Comparison of ENCODE assay signal across 33 cellular contexts in genomic region chr7:27220440-27220955, GRCh38. TPM values are rescaled to one million over a fixed set of nuclear protein-coding genes. Genes with fewer than 3 reads are reported as not detected.
DNase-seq lines count a peak whose midpoint lies in the region; ATAC-seq and TF ChIP-seq lines count a peak whose summit lies in the region.
"Had no signal": no experiment of that assay in that cellular context is flagged by ENCODE, and none has a peak within 500 bp of the region (broad histone marks: within the 10 kb centered on the region; RNA-seq: fewer than 3 reads in every experiment).

No MANE protein-coding gene starts in this region.

- H3K27ac ChIP-seq in GM23338 (ENCODE audit: low read depth), result no peak overlapping the region
- H3K27ac ChIP-seq in osteoblast (ENCODE audit: low read depth, low read length), result no peak overlapping the region
- no peak overlapping the region for H3K27ac ChIP-seq in esophagus muscularis mucosa (replicated peaks in 1 of 4)
- H3K27ac ChIP-seq: ascending aorta, C4-2B, HL-60, Peyer's patch, SJSA1 had no signal

- H3K9me2 ChIP-seq in GM23338 (ENCODE audit: insufficient read depth), result no peaks in the 10 kb centered on the region

- WGBS in esophagus muscularis mucosa, result 28% methylated on average over 31 of the region's 45 CpGs

- no peaks in the 10 kb centered on the region; the same call in 2 of the 3 replicates for H3K36me3 Mint-ChIP-seq in GM23338 (ENCODE audit: low read depth)
- H3K36me3 Mint-ChIP-seq in activated B cell treated with CpG ODN at 0.5 μM for 24 hours (ENCODE audit: low read depth), result no peaks in the 10 kb centered on the region
- H3K36me3 Mint-ChIP-seq: activated naive CD8-positive, alpha-beta T cell had no signal

- peaks cover 18% of the 10 kb centered on the region; the same call in 1 of the 2 replicates for H3F3A ChIP-seq in GM23338 (replicated peaks; ENCODE audit: low read depth)

- H3K27me3 ChIP-seq in GM23338 (ENCODE audit: insufficient read depth), result peaks cover 100% of the 10 kb centered on the region
- H3K27me3 ChIP-seq in osteoblast (ENCODE audit: insufficient read depth, low read length), result peaks cover 26% of the 10 kb centered on the region
- peaks cover 0 to 98% (median 44%) of the 10 kb centered on the region in 4 donors for H3K27me3 ChIP-seq in esophagus muscularis mucosa
- H3K27me3 ChIP-seq: SJSA1 had no signal

- peak overlapping the region; percentile 42 for H3K4me3 ChIP-seq in GM23338
- H3K4me3 ChIP-seq in osteoblast (ENCODE audit: insufficient read depth, low read length), result no peak overlapping the region
- H3K4me3 ChIP-seq in esophagus muscularis mucosa, result peak overlapping the region in 2 of 4 donors; percentile 9 to 14
- H3K4me3 ChIP-seq: ascending aorta, Peyer's patch, SJSA1, smooth muscle cell had no signal

- no peak overlapping the region for H2AFZ ChIP-seq in GM23338
- no peak overlapping the region for H2AFZ ChIP-seq in osteoblast (ENCODE audit: low read length)

- H3K4me3 Mint-ChIP-seq in GM23338 (0 out of 3 replicates have a peak overlapping the region, but pooled peaks have one; percentile 28), activated B cell treated with CpG ODN at 0.5 μM for 24 hours (peak overlapping the region; percentile 48)
- H3K4me3 Mint-ChIP-seq: activated CD4-positive, alpha-beta T cell treated with anti-CD3 and anti-CD28 coated beads, Interleukin-2, amount 10 ng/mL, durations not matched to agents 7 days and 5 days had no signal

- POLR2A ChIA-PET in activated B cell treated with CpG ODN at 0.5 μM for 24 hours (lab: Charles Lee), result no interaction called here

- H4K20me1 ChIP-seq in GM23338 (replicated peaks; ENCODE audit: insufficient read depth), result peaks cover 19% of the 10 kb centered on the region
- H4K20me1 ChIP-seq in osteoblast (ENCODE audit: insufficient read depth, low read length), result no peaks in the 10 kb centered on the region

- no peak for TF ChIP-seq POLR2A in esophagus muscularis mucosa (IDR thresholded peaks at IDR 0.05; ENCODE audit: low read depth)

- no peak for DNase-seq in GM23338 (ENCODE audit: low spot score)
- no peak for DNase-seq in activated B cell treated with CpG ODN at 0.5 μM for 24 hours
- DNase-seq in left kidney (ENCODE audit: low read depth, low spot score), result peak; percentile 32
- peak; percentile 68 for DNase-seq in osteoblast (ENCODE audit: insufficient read length, low spot score, missing footprints)
- DNase-seq in esophagus muscularis mucosa (ENCODE audit: extremely low spot score), result no peak
- DNase-seq: activated CD4-positive, alpha-beta T cell treated with anti-CD3 and anti-CD28 coated beads, Interleukin-2, amount 10 ng/mL, durations not matched to agents 7 days and 5 days; Calu3; central memory CD4-positive, alpha-beta T cell; DND-41; glutamatergic neuron; NCI-H187; NCI-H2171 treated with DMSO at 0.1 percent for 48 hours; NCI-H524 treated with DMSO at 0.1 percent for 48 hours; stimulated activated CD4-positive, alpha-beta T cell treated with anti-CD3 and anti-CD28 coated beads, Interleukin-2, amount 100 ng/mL, for 48 hours; stimulated activated naive CD4-positive, alpha-beta T cell had no signal

- intact Hi-C loops in activated B cell treated with CpG ODN at 0.5 μM for 24 hours (cut with micrococcal nuclease), result no loop called here
- intact Hi-C loops in esophagus muscularis mucosa (cut with DNase I), result no loop called here

- H3K4me1 Mint-ChIP-seq in GM23338 (peaks cover 24% of the 10 kb centered on the region), activated B cell treated with CpG ODN at 0.5 μM for 24 hours (peaks cover 16% of the 10 kb centered on the region)

- H3K36me3 ChIP-seq in GM23338 (ENCODE audit: insufficient read depth) (no peaks in the 10 kb centered on the region), osteoblast (ENCODE audit: insufficient read depth, low read length) (no peaks in the 10 kb centered on the region), esophagus muscularis mucosa (no peaks in the 10 kb centered on the region)
- H3K36me3 ChIP-seq: ascending aorta, Peyer's patch, SJSA1 had no signal

- H3K9me3 ChIP-seq in osteoblast (ENCODE audit: low read depth, low read length) (no peaks in the 10 kb centered on the region), esophagus muscularis mucosa (no peaks in the 10 kb centered on the region)
- H3K9me3 ChIP-seq: ascending aorta, Peyer's patch, SJSA1 had no signal

- no peak for TF ChIP-seq CTCF in GM23338 (conservative IDR thresholded peaks at IDR 0.05; ENCODE audit: low read depth in 2 of 2)
- TF ChIP-seq CTCF in activated B cell treated with CpG ODN at 0.5 μM for 24 hours (IDR thresholded peaks at IDR 0.05), result no peak
- TF ChIP-seq CTCF in osteoblast (IDR thresholded peaks at IDR 0.05; ENCODE audit: extremely low read depth, low read depth, low read length), result no peak
- TF ChIP-seq CTCF in esophagus muscularis mucosa (IDR thresholded peaks at IDR 0.05), result no peak

- CTCF ChIA-PET in activated B cell treated with CpG ODN at 0.5 μM for 24 hours (lab: Charles Lee), result interaction anchor here (0.9 kb wide), 1 partner anchor 19 kb away, joined by 3 read pairs; no protein-coding TSS in a partner anchor

- TF ChIP-seq EP300 in esophagus muscularis mucosa (IDR thresholded peaks at IDR 0.05), result no peak

- peaks cover 53% of the 10 kb centered on the region for H3K4me1 ChIP-seq in GM23338 (ENCODE audit: insufficient read depth)
- no peaks in the 10 kb centered on the region for H3K4me1 ChIP-seq in osteoblast (ENCODE audit: insufficient read depth, low read length)
- peaks cover 3 to 12% (median 8%) of the 10 kb centered on the region in 4 donors for H3K4me1 ChIP-seq in esophagus muscularis mucosa
- H3K4me1 ChIP-seq: ascending aorta, SJSA1 had no signal

- ATAC-seq in GM23338 (peak; percentile 49), activated B cell treated with CpG ODN at 0.5 μM for 24 hours (ENCODE audit: low read depth) (peak; percentile 10), GM19023 (IDR thresholded peaks at IDR 0.05; ENCODE audit: unreplicated experiment) (no peak), GM18909 (IDR thresholded peaks at IDR 0.05; ENCODE audit: poor library complexity, unreplicated experiment) (no peak), GM18870 (IDR thresholded peaks at IDR 0.05; ENCODE audit: unreplicated experiment) (no peak)
- ATAC-seq: HCT116, HepG2 had no signal

- H3K27ac Mint-ChIP-seq in GM23338 (no peak overlapping the region), activated B cell treated with CpG ODN at 0.5 μM for 24 hours (no peak overlapping the region)
- H3K27ac Mint-ChIP-seq: activated CD4-positive, alpha-beta T cell treated with anti-CD3 and anti-CD28 coated beads, Interleukin-2, amount 10 ng/mL, durations not matched to agents 7 days and 5 days; activated naive CD8-positive, alpha-beta T cell; activated T-helper 2 cell treated with anti-CD3 and anti-CD28 coated beads, Interferon-gamma antibody, Interleukin-2, Interleukin-4, amounts not matched to agents 10 μg/mL and 5 μg/mL and 100 μg/mL, durations not matched to agents 14 hours and 24 hours and 36 hours had no signal

- H3K4me2 ChIP-seq in GM23338, result peak overlapping the region; percentile 67
- no peak overlapping the region for H3K4me2 ChIP-seq in osteoblast (ENCODE audit: insufficient read depth, low read length)
- H3K4me2 ChIP-seq: smooth muscle cell had no signal

- no peaks in the 10 kb centered on the region for H3K9me3 Mint-ChIP-seq in GM23338
- H3K9me3 Mint-ChIP-seq in activated B cell treated with CpG ODN at 0.5 μM for 24 hours, result no peaks in the 10 kb centered on the region
- H3K9me3 Mint-ChIP-seq: activated CD4-positive, alpha-beta T cell treated with anti-CD3 and anti-CD28 coated beads, Interleukin-2, amount 10 ng/mL, durations not matched to agents 7 days and 5 days; activated T-helper 2 cell treated with anti-CD3 and anti-CD28 coated beads, Interferon-gamma antibody, Interleukin-2, Interleukin-4, amounts not matched to agents 10 μg/mL and 5 μg/mL and 100 μg/mL, durations not matched to agents 14 hours and 24 hours and 36 hours had no signal

- H3K79me2 ChIP-seq in GM23338 (replicated peaks; ENCODE audit: insufficient read depth) (no peaks in the 10 kb centered on the region), osteoblast (ENCODE audit: insufficient read depth, low read length) (no peaks in the 10 kb centered on the region)

- peaks cover 98% of the 10 kb centered on the region for H3K27me3 Mint-ChIP-seq in GM23338 (ENCODE audit: insufficient read depth, low read depth, poor library complexity)
- peaks cover 70% of the 10 kb centered on the region for H3K27me3 Mint-ChIP-seq in activated B cell treated with CpG ODN at 0.5 μM for 24 hours

TF ChIP-seq in GM23338, 12 proteins besides CTCF, POLR2A, EP300 and RAD21 (continues in another document):
- no peak for TF ChIP-seq NANOG (IDR thresholded peaks at IDR 0.05; ENCODE audit: borderline replicate concordance)

RNA-seq across cellular contexts. Expression of gene HOXA13, which starts 20.6 kb away (rescaled TPM):
- not detected in 2 replicates for total RNA-seq in GM23338 (2014; rRNA removed; shearing (Covaris generic))
- polyA plus RNA-seq in GM23338 (2016; fragmentation: Nextera tagmentation; extraction: Ambion mirVana), result not detected in 2 replicates
- total RNA-seq in activated B cell treated with CpG ODN at 0.5 μM for 24 hours (not detected in 2 replicates), osteoblast (6.2 and 8.0 TPM in 2 replicates), esophagus muscularis mucosa (not detected)
- total RNA-seq: activated CD4-positive, alpha-beta T cell treated with anti-CD3 and anti-CD28 coated beads, Interleukin-2, amount 10 ng/mL, durations not matched to agents 7 days and 5 days; activated T-helper 2 cell treated with anti-CD3 and anti-CD28 coated beads, Interferon-gamma antibody, Interleukin-2, Interleukin-4, amounts not matched to agents 10 μg/mL and 5 μg/mL and 100 μg/mL, durations not matched to agents 14 hours and 24 hours and 36 hours; ascending aorta; dermis microvascular lymphatic vessel endothelial cell; liver; Peyer's patch; T-helper 1 cell treated with Interleukin-12 subunit alpha and Interleukin-12 subunit beta and Interleukin-4 antibody, amounts not matched to agents 30 ng/mL and 1 ng/mL, for 36 hours had no signal
- polyA plus RNA-seq: AG04450 had no signal

RNA-seq across cellular contexts. Expression of gene EVX1, which starts 22.1 kb away (rescaled TPM):
- total RNA-seq in GM23338 (2014; rRNA removed; shearing (Covaris generic)), result not detected in 2 replicates
- not detected in 2 replicates for polyA plus RNA-seq in GM23338 (2016; fragmentation: Nextera tagmentation; extraction: Ambion mirVana)
- total RNA-seq in activated B cell treated with CpG ODN at 0.5 μM for 24 hours (not detected in 2 replicates), osteoblast (not detected in 2 replicates), esophagus muscularis mucosa (not detected)
- total RNA-seq: activated CD4-positive, alpha-beta T cell treated with anti-CD3 and anti-CD28 coated beads, Interleukin-2, amount 10 ng/mL, durations not matched to agents 7 days and 5 days; activated T-helper 2 cell treated with anti-CD3 and anti-CD28 coated beads, Interferon-gamma antibody, Interleukin-2, Interleukin-4, amounts not matched to agents 10 μg/mL and 5 μg/mL and 100 μg/mL, durations not matched to agents 14 hours and 24 hours and 36 hours; ascending aorta; Calu3; dermis microvascular lymphatic vessel endothelial cell; HepG2; liver; mucosa of gallbladder; Peyer's patch; SJSA1; T-helper 1 cell treated with Interleukin-12 subunit alpha and Interleukin-12 subunit beta and Interleukin-4 antibody, amounts not matched to agents 30 ng/mL and 1 ng/mL, for 36 hours had no signal
- polyA plus RNA-seq: AG04450, HepG2, liver had no signal

RNA-seq across cellular contexts. Expression of gene HOXA11, which starts 35.5 kb away (rescaled TPM):
- not detected in 2 replicates for total RNA-seq in GM23338 (2014; rRNA removed; shearing (Covaris generic))
- polyA plus RNA-seq in GM23338 (2016; fragmentation: Nextera tagmentation; extraction: Ambion mirVana), result not detected in 2 replicates
- total RNA-seq in activated B cell treated with CpG ODN at 0.5 μM for 24 hours (not detected in 2 replicates), osteoblast (14.4 and 15.2 TPM in 2 replicates), esophagus muscularis mucosa (not detected)
- total RNA-seq: activated CD4-positive, alpha-beta T cell treated with anti-CD3 and anti-CD28 coated beads, Interleukin-2, amount 10 ng/mL, durations not matched to agents 7 days and 5 days; activated T-helper 2 cell treated with anti-CD3 and anti-CD28 coated beads, Interferon-gamma antibody, Interleukin-2, Interleukin-4, amounts not matched to agents 10 μg/mL and 5 μg/mL and 100 μg/mL, durations not matched to agents 14 hours and 24 hours and 36 hours; ascending aorta; HepG2; liver; mucosa of gallbladder; Peyer's patch; T-helper 1 cell treated with Interleukin-12 subunit alpha and Interleukin-12 subunit beta and Interleukin-4 antibody, amounts not matched to agents 30 ng/mL and 1 ng/mL, for 36 hours had no signal
- polyA plus RNA-seq: HepG2, liver had no signal

RNA-seq across cellular contexts. Expression of gene HOXA10, which starts 46.4 kb away (rescaled TPM):
- total RNA-seq in GM23338 (2014; rRNA removed; shearing (Covaris generic)), result not detected in 2 replicates
- polyA plus RNA-seq in GM23338 (2016; fragmentation: Nextera tagmentation; extraction: Ambion mirVana), result not detected in 2 replicates
- total RNA-seq in activated B cell treated with CpG ODN at 0.5 μM for 24 hours (0.24 TPM in 1 of 2 replicates, not detected in the other), osteoblast (32.1 and 43.1 TPM in 2 replicates), esophagus muscularis mucosa (not detected)
- total RNA-seq: activated CD4-positive, alpha-beta T cell treated with anti-CD3 and anti-CD28 coated beads, Interleukin-2, amount 10 ng/mL, durations not matched to agents 7 days and 5 days; activated T-helper 2 cell treated with anti-CD3 and anti-CD28 coated beads, Interferon-gamma antibody, Interleukin-2, Interleukin-4, amounts not matched to agents 10 μg/mL and 5 μg/mL and 100 μg/mL, durations not matched to agents 14 hours and 24 hours and 36 hours; ascending aorta; HepG2; T-helper 1 cell treated with Interleukin-12 subunit alpha and Interleukin-12 subunit beta and Interleukin-4 antibody, amounts not matched to agents 30 ng/mL and 1 ng/mL, for 36 hours had no signal
- polyA plus RNA-seq: HepG2 had no signal

RNA-seq across cellular contexts. Expression of gene HOXA9, which starts 55.2 kb away (rescaled TPM):
- total RNA-seq in GM23338 (2014; rRNA removed; shearing (Covaris generic)), result not detected in 2 replicates
- polyA plus RNA-seq in GM23338 (2016; fragmentation: Nextera tagmentation; extraction: Ambion mirVana), result not detected in 2 replicates
- total RNA-seq in activated B cell treated with CpG ODN at 0.5 μM for 24 hours (not detected in 2 replicates), osteoblast (15.3 and 19.5 TPM in 2 replicates), esophagus muscularis mucosa (under 1 TPM in 1 of 4 donors, not detected in 3; 0.50 TPM)
- total RNA-seq: activated CD4-positive, alpha-beta T cell treated with anti-CD3 and anti-CD28 coated beads, Interleukin-2, amount 10 ng/mL, durations not matched to agents 7 days and 5 days; activated T-helper 2 cell treated with anti-CD3 and anti-CD28 coated beads, Interferon-gamma antibody, Interleukin-2, Interleukin-4, amounts not matched to agents 10 μg/mL and 5 μg/mL and 100 μg/mL, durations not matched to agents 14 hours and 24 hours and 36 hours; ascending aorta; HepG2; T-helper 1 cell treated with Interleukin-12 subunit alpha and Interleukin-12 subunit beta and Interleukin-4 antibody, amounts not matched to agents 30 ng/mL and 1 ng/mL, for 36 hours had no signal
- polyA plus RNA-seq: HepG2 had no signal

Comparison
In these comparisons a context has a peak if more than half of its experiments do, and no peak if none do; other contexts are left out.
1. ATAC-seq: peak in GM23338 (single experiment) and activated B cell treated with CpG ODN at 0.5 μM for 24 hours (single experiment); none in GM19023 (single experiment), GM18909 (single experiment) and GM18870 (single experiment).
2. DNase-seq: peak in left kidney (single experiment) and osteoblast (single experiment); none in GM23338 (single experiment), activated B cell treated with CpG ODN at 0.5 μM for 24 hours (single experiment) and esophagus muscularis mucosa (single experiment).
3. RNA of gene HOXA11, which starts 35.5 kb away (total RNA-seq): 14.4 to 15.2 TPM in osteoblast; not detected in GM23338, not detected in activated B cell treated with CpG ODN at 0.5 μM for 24 hours and not detected in esophagus muscularis mucosa; every median in the first group is over 10 times any median in the second.